30 cellular contexts compared by ENCODE assay signal in the genomic region with DNA sequence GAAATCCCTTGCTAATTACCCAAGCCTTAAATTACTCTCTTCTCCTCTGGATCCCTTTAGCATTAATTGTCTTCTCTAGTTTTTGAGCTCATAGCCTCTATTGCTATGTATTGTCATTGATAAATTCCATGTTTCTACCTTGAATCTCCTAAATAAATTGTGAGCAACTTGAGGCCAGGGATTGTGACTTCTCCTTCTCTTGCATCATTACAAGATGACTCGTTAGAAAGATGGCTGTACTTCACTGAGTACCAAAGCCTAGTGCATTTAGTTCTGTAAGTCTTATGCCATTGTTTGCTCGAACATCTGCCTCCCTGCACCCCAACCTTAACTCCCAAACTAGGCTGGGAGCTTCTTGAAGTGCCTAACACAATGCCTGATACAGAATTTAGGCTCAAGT. TPM values are rescaled to one million over a fixed set of nuclear protein-coding genes. Genes with fewer than 3 reads are reported as not detected.
DNase-seq lines count a peak whose midpoint lies in the region; ATAC-seq, FAIRE-seq and TF ChIP-seq lines count a peak whose summit lies in the region.
"Had no signal": no experiment of that assay in that cellular context is flagged by ENCODE, and none has a peak within 500 bp of the region (broad histone marks: within the 10 kb centered on the region; RNA-seq: fewer than 3 reads in every experiment).

No MANE protein-coding gene starts in this region.

- peaks cover 0 to 73% (median 29%) of the 10 kb centered on the region in 11 experiments; a peak in 13 of 22 replicates for H3K27me3 ChIP-seq in BLaER1 treated with 17β-estradiol and CSF1 and Interleukin-3, amounts not matched to agents 10 nM and 100 nM
- H3K27me3 ChIP-seq in astrocyte (ENCODE audit: insufficient read depth, low read length) = no peaks in the 10 kb centered on the region
- H3K27me3 ChIP-seq in breast epithelium = peaks cover 0 to 51% of the 10 kb centered on the region in 2 donors
- H3K27me3 ChIP-seq: MG63, SJSA1 had no signal

- peaks cover 0 to 85% (median 6%) of the 10 kb centered on the region in 11 experiments; a peak in 13 of 22 replicates for H3K36me3 ChIP-seq in BLaER1 treated with 17β-estradiol and CSF1 and Interleukin-3, amounts not matched to agents 10 nM and 100 nM
- H3K36me3 ChIP-seq in astrocyte (ENCODE audit: insufficient read depth, low read length) (no peaks in the 10 kb centered on the region), breast epithelium (no peaks in the 10 kb centered on the region)
- H3K36me3 ChIP-seq: MG63, SJSA1 had no signal

- no peak overlapping the region for H3K9ac ChIP-seq in BLaER1 treated with 17β-estradiol and CSF1 and Interleukin-3, amounts not matched to agents 10 nM and 100 nM
- H3K9ac ChIP-seq in astrocyte (ENCODE audit: low read length) = no peak overlapping the region

- H3K27ac ChIP-seq in BLaER1 treated with 17β-estradiol and CSF1 and Interleukin-3, amounts not matched to agents 10 nM and 100 nM = peak overlapping the region in 9 of 11 experiments; percentile 4 to 49 (median 18); a peak in 8 of 22 replicates
- H3K27ac ChIP-seq in astrocyte (ENCODE audit: low read depth, low read length) = no peak overlapping the region
- H3K27ac ChIP-seq in breast epithelium = no peak overlapping the region
- H3K27ac ChIP-seq: A549, C4-2B, PC-9, SJSA1 had no signal

- H3K4me1 Mint-ChIP-seq in astrocyte (ENCODE audit: low read depth, unreplicated experiment) = no peaks in the 10 kb centered on the region
- peaks cover 60% of the 10 kb centered on the region for H3K4me1 Mint-ChIP-seq in stimulated activated memory B cell treated with anti-CD40 and anti-IgM and Interleukin-4, amounts not matched to agents 10 μg/mL and 1 μg/mL and 100 μg/mL, for 72 hours
- H3K4me1 Mint-ChIP-seq: GM23338, H9 had no signal

- H3K4me2 ChIP-seq in BLaER1 treated with 17β-estradiol and CSF1 and Interleukin-3, amounts not matched to agents 10 nM and 100 nM = peak overlapping the region in 8 of 11 experiments; percentile 23 to 96 (median 51); a peak in 9 of 22 replicates
- H3K4me2 ChIP-seq in astrocyte (ENCODE audit: low read length) = no peak overlapping the region
- H3K4me2 ChIP-seq: A549, GM23338, PC-9 had no signal

- intact Hi-C loops in breast epithelium (cut with DNase I; ENCODE audit: low total_unique reads) = no loop called here

- no peaks in the 10 kb centered on the region for H3K79me2 ChIP-seq in astrocyte (ENCODE audit: insufficient read depth, low read length)

- no peaks in the 10 kb centered on the region for H3K9me3 Mint-ChIP-seq in astrocyte (ENCODE audit: unreplicated experiment)
- H3K9me3 Mint-ChIP-seq in stimulated activated memory B cell treated with anti-CD40 and anti-IgM and Interleukin-4, amounts not matched to agents 10 μg/mL and 1 μg/mL and 100 μg/mL, for 72 hours = peaks cover 3% of the 10 kb centered on the region
- H3K9me3 Mint-ChIP-seq: CD8-positive, alpha-beta T cell; GM23338 had no signal

- ATAC-seq in stimulated activated memory B cell treated with anti-CD40 and anti-IgM and Interleukin-4, amounts not matched to agents 10 μg/mL and 1 μg/mL and 100 μg/mL, for 72 hours = no peak
- ATAC-seq in GM19452 (IDR thresholded peaks at IDR 0.05; ENCODE audit: unreplicated experiment) = no peak
- ATAC-seq: A549; CD8-positive, alpha-beta T cell; GM23338 had no signal

- no peak overlapping the region for H3K27ac Mint-ChIP-seq in astrocyte (ENCODE audit: unreplicated experiment)
- H3K27ac Mint-ChIP-seq in stimulated activated memory B cell treated with anti-CD40 and anti-IgM and Interleukin-4, amounts not matched to agents 10 μg/mL and 1 μg/mL and 100 μg/mL, for 72 hours = peak overlapping the region; percentile 53
- H3K27ac Mint-ChIP-seq: CD8-positive, alpha-beta T cell; GM23338; H9 had no signal

- no peak overlapping the region for H3K4me3 ChIP-seq in BLaER1 treated with 17β-estradiol and CSF1 and Interleukin-3, amounts not matched to agents 10 nM and 100 nM
- H3K4me3 ChIP-seq in astrocyte (ENCODE audit: insufficient read depth, low read depth, low read length) (no peak overlapping the region), breast epithelium (no peak overlapping the region)
- H3K4me3 ChIP-seq: A549, GM23338, MG63, PC-9, SJSA1 had no signal

- no peak for TF ChIP-seq POLR2A in breast epithelium (IDR thresholded peaks at IDR 0.05)

- H3K4me3 Mint-ChIP-seq in astrocyte (ENCODE audit: unreplicated experiment) = no peak overlapping the region
- H3K4me3 Mint-ChIP-seq in stimulated activated memory B cell treated with anti-CD40 and anti-IgM and Interleukin-4, amounts not matched to agents 10 μg/mL and 1 μg/mL and 100 μg/mL, for 72 hours = no peak overlapping the region
- H3K4me3 Mint-ChIP-seq: CD8-positive, alpha-beta T cell; GM23338; H9 had no signal

- H3K27me3 Mint-ChIP-seq in astrocyte (ENCODE audit: low read depth, unreplicated experiment) = no peaks in the 10 kb centered on the region
- no peaks in the 10 kb centered on the region for H3K27me3 Mint-ChIP-seq in stimulated activated memory B cell treated with anti-CD40 and anti-IgM and Interleukin-4, amounts not matched to agents 10 μg/mL and 1 μg/mL and 100 μg/mL, for 72 hours

- H3K9me3 ChIP-seq in BLaER1 treated with 17β-estradiol and CSF1 and Interleukin-3, amounts not matched to agents 10 nM and 100 nM (replicated peaks in 1 of 11) = peaks cover 0 to 11% (median 0%) of the 10 kb centered on the region in 11 experiments; a peak in 7 of 22 replicates
- H3K9me3 ChIP-seq in astrocyte (ENCODE audit: insufficient read depth, low read depth, low read length) (no peaks in the 10 kb centered on the region), breast epithelium (no peaks in the 10 kb centered on the region)
- H3K9me3 ChIP-seq: A549, Caco-2, MG63, SJSA1 had no signal

- peak; percentile 23 for DNase-seq in MV-4-11 (lab: John Stamatoyannopoulos, UW)
- no peak for DNase-seq in astrocyte (ENCODE audit: low read depth)
- no peak for DNase-seq in breast epithelium (ENCODE audit: low spot score in 2 of 2)
- DNase-seq in nucleus accumbens (lab: John Stamatoyannopoulos, UW) = no peak
- DNase-seq: AML-193; Caco-2; CD8-positive, alpha-beta T cell; H9; KG1; MG63; NCI-H1105; NCI-H1436 treated with DMSO at 0.1 percent for 48 hours; NCI-H1930; NCI-H2107; NCI-H446 treated with DMSO at 0.1 percent for 48 hours; NCI-H526; NCI-H82; NK-92 treated with Interleukin-12 subunit alpha and Interleukin-12 subunit beta, amount 100 ng/mL, for 24 hours; PC-9; Right ventricle myocardium superior; RPMI8226 had no signal

- no peak overlapping the region for H2AFZ ChIP-seq in astrocyte (ENCODE audit: low read depth, low read length)
- H2AFZ ChIP-seq: GM23338, PC-9 had no signal

- TF ChIP-seq CTCF in astrocyte (IDR thresholded peaks at IDR 0.05; ENCODE audit: insufficient read depth, low read depth, low read length) (no peak), breast epithelium (IDR thresholded peaks at IDR 0.05) (no peak)

- peaks cover 0 to 26% (median 0%) of the 10 kb centered on the region in 11 experiments; a peak in 3 of 22 replicates for H4K20me1 ChIP-seq in BLaER1 treated with 17β-estradiol and CSF1 and Interleukin-3, amounts not matched to agents 10 nM and 100 nM
- H4K20me1 ChIP-seq in astrocyte (ENCODE audit: insufficient read depth, low read length) = no peaks in the 10 kb centered on the region

- H3K36me3 Mint-ChIP-seq in astrocyte (ENCODE audit: low read depth, unreplicated experiment) = no peaks in the 10 kb centered on the region
- H3K36me3 Mint-ChIP-seq in stimulated activated memory B cell treated with anti-CD40 and anti-IgM and Interleukin-4, amounts not matched to agents 10 μg/mL and 1 μg/mL and 100 μg/mL, for 72 hours = peaks cover 1% of the 10 kb centered on the region
- H3K36me3 Mint-ChIP-seq: CD8-positive, alpha-beta T cell had no signal

- peaks cover 22 to 85% (median 49%) of the 10 kb centered on the region in 10 experiments for H3K4me1 ChIP-seq in BLaER1 treated with 17β-estradiol and CSF1 and Interleukin-3, amounts not matched to agents 10 nM and 100 nM
- H3K4me1 ChIP-seq in astrocyte (ENCODE audit: insufficient read depth, low read length) = no peaks in the 10 kb centered on the region
- no peaks in the 10 kb centered on the region for H3K4me1 ChIP-seq in breast epithelium
- H3K4me1 ChIP-seq: A549, Caco-2, SJSA1 had no signal

- FAIRE-seq in astrocyte (lab: Jason Lieb, UNC) = peak; percentile 52
- FAIRE-seq: G401.6 had no signal

RNA-seq across cellular contexts. Expression of a gene that starts 15.3 kb away (rescaled TPM):
- total RNA-seq in astrocyte (not detected in 2 replicates), breast epithelium (100 to 1,000 TPM in 1 of 3 donors, 10 to 100 TPM in 2; 63.3 to 512 (median 90.0) TPM)
- total RNA-seq: Caco-2; CD8-positive, alpha-beta T cell; GM23338; H9; HT1080; PC-9; SJSA1 had no signal

Comparison
In these comparisons a context has a peak if more than half of its experiments do, and no peak if none do; other contexts are left out.
1. H3K27ac ChIP-seq: peak in BLaER1 treated with 17β-estradiol and CSF1 and Interleukin-3, amounts not matched to agents 10 nM and 100 nM (9 of 11); none in astrocyte (single experiment) and breast epithelium (0 of 2).
2. RNA of a gene that starts 15.3 kb away (total RNA-seq): 63.3 to 512 TPM in breast epithelium; not detected in astrocyte; every median in the first group is over 10 times any median in the second.